In genomic region chr11:10934293-10934850, GRCh38 we compare ENCODE assay signal across 8 cellular contexts.
DNase-seq lines count a peak whose midpoint lies in the region; ATAC-seq and TF ChIP-seq lines count a peak whose summit lies in the region.

No MANE protein-coding gene starts in this region.

- H3K4me1 Mint-ChIP-seq in naive thymus-derived CD8-positive, alpha-beta T cell: peaks cover 4 to 26% (median 21%) of the 10 kb centered on the region in 4 donors

- peak; percentile 4 to 32 for ATAC-seq in naive thymus-derived CD8-positive, alpha-beta T cell
- ATAC-seq in GM18517 (IDR thresholded peaks at IDR 0.05; ENCODE audit: unreplicated experiment) (no peak), HG02759 (IDR thresholded peaks at IDR 0.05; ENCODE audit: unreplicated experiment) (no peak)

- peak overlapping the region in 3 of 10 donors; percentile 27 to 89 (median 65) for H3K27ac Mint-ChIP-seq in naive thymus-derived CD8-positive, alpha-beta T cell

- no peak for TF ChIP-seq CTCF in cardiac fibroblast (IDR thresholded peaks at IDR 0.05; ENCODE audit: low read depth, low read length)

- H3K4me3 ChIP-seq in cardiac fibroblast (replicated peaks in 1 of 2; ENCODE audit: low read depth in 2 of 2, low read length in 2 of 2): peak overlapping the region; percentile 33 to 52

- H3K27me3 Mint-ChIP-seq in naive thymus-derived CD8-positive, alpha-beta T cell: peaks cover 8 to 28% (median 20%) of the 10 kb centered on the region in 5 donors

- no peaks in the 10 kb centered on the region for H3K36me3 Mint-ChIP-seq in naive thymus-derived CD8-positive, alpha-beta T cell

- H3K9me3 Mint-ChIP-seq in naive thymus-derived CD8-positive, alpha-beta T cell: no peaks in the 10 kb centered on the region

- DNase-seq in DMS53 (lab: John Stamatoyannopoulos, UW): peak; percentile 77
- DNase-seq in NCI-H510A treated with DMSO at 0.1 percent for 48 hours (lab: John Stamatoyannopoulos, UW): peak; percentile 20
- DNase-seq in cardiac fibroblast (ENCODE audit: low read depth in 2 of 2): no peak
- DNase-seq in naive thymus-derived CD8-positive, alpha-beta T cell: peak in 5 of 10 donors; percentile 10 to 32 (median 16)
- no peak for DNase-seq in COR-L47 (lab: John Stamatoyannopoulos, UW)
- no peak for DNase-seq in GOT3 (lab: John Stamatoyannopoulos, UW)

- peak overlapping the region; percentile 84 to 95 (median 92) for H3K4me3 Mint-ChIP-seq in naive thymus-derived CD8-positive, alpha-beta T cell

- POLR2A ChIA-PET in naive thymus-derived CD8-positive, alpha-beta T cell (lab: Charles Lee): interaction anchor here (1.1 to 1.8 kb wide), 3 partner anchors 125 to 223 kb away, joined by 3 to 12 read pairs (median 3); partner anchors contain the start of gene EIF4G2

Comparison
In these comparisons a context has a peak if more than half of its experiments do, and no peak if none do; other contexts are left out.
1. DNase-seq: peak in DMS53 (single experiment) and NCI-H510A treated with DMSO at 0.1 percent for 48 hours (single experiment); none in cardiac fibroblast (0 of 2), COR-L47 (single experiment) and GOT3 (single experiment).
2. ATAC-seq: peak in naive thymus-derived CD8-positive, alpha-beta T cell (2 of 2); none in GM18517 (single experiment) and HG02759 (single experiment).